16 cellular contexts compared by ENCODE assay signal in genomic region chr16:6725634-6726331, GRCh38.
DNase-seq lines count a peak whose midpoint lies in the region; ATAC-seq, FAIRE-seq and TF ChIP-seq lines count a peak whose summit lies in the region.
"Had no signal": no experiment of that assay in that cellular context is flagged by ENCODE, and none has a peak within 500 bp of the region (broad histone marks: within the 10 kb centered on the region; RNA-seq: fewer than 3 reads in every experiment).

No MANE protein-coding gene starts in this region.

- H3K36me3 ChIP-seq in neural cell (ENCODE audit: insufficient read depth, low read length): no peaks in the 10 kb centered on the region

- peak; percentile 57 for TF ChIP-seq CTCF in D721Med (IDR thresholded peaks at IDR 0.05; ENCODE audit: insufficient read depth, missing control alignments)
- TF ChIP-seq CTCF in neural cell (IDR thresholded peaks at IDR 0.05; ENCODE audit: poor library complexity, severe bottlenecking): peak; percentile 46

- H3K9me3 ChIP-seq in neural cell (ENCODE audit: low read length): no peaks in the 10 kb centered on the region

- peak; percentile 32 for FAIRE-seq in D721Med (lab: Jason Lieb, UNC)

- H3K9ac ChIP-seq in neural cell (ENCODE audit: low read length): no peak overlapping the region

- H4K20me1 ChIP-seq in neural cell (ENCODE audit: insufficient read depth): no peaks in the 10 kb centered on the region

- H3K4me2 ChIP-seq in neural cell (ENCODE audit: low read length): no peak overlapping the region

- no peak for TF ChIP-seq EP300 in neural cell (conservative IDR thresholded peaks at IDR 0.05; ENCODE audit: poor library complexity, severe bottlenecking)

- H3K4me3 ChIP-seq in neural cell (ENCODE audit: low read length): no peak overlapping the region

- no peak for ATAC-seq in GM21381 (IDR thresholded peaks at IDR 0.05; ENCODE audit: unreplicated experiment)
- ATAC-seq: HCT116; stimulated activated naive B cell treated with anti-CD40 and anti-IgM and Interleukin-4, amounts not matched to agents 10 μg/mL and 1 μg/mL and 100 μg/mL, for 72 hours had no signal

- no peaks in the 10 kb centered on the region for H3F3A ChIP-seq in neural cell (ENCODE audit: insufficient read depth, low read length, poor library complexity, severe bottlenecking)

- no peak overlapping the region for H2AFZ ChIP-seq in neural cell (ENCODE audit: low read depth, low read length)

- no peaks in the 10 kb centered on the region for H3K9me2 ChIP-seq in neural cell (ENCODE audit: insufficient read depth, low read length)

- DNase-seq in D721Med (ENCODE audit: insufficient read length, low spot score): peak; percentile 48
- DNase-seq in NCI-H526 treated with DMSO at 0.1 percent for 48 hours (lab: John Stamatoyannopoulos, UW): peak; percentile 3
- DNase-seq in cerebellar cortex (ENCODE audit: low spot score): peak; percentile 82
- no peak for DNase-seq in GM19240 (ENCODE audit: insufficient read length, low spot score)
- DNase-seq in dedifferentiated amniotic fluid mesenchymal stem cell (ENCODE audit: extremely low spot score): no peak
- DNase-seq in activated gamma-delta T cell (lab: John Stamatoyannopoulos, UW): no peak
- DNase-seq: activated CD4-positive, alpha-beta T cell treated with anti-CD3 and anti-CD28 coated beads for 4 hours; activated T-cell treated with anti-CD3 and anti-CD28 coated beads, Interleukin-2, amount 50 U/mL, for 48 hours; anterior cingulate cortex; NCI-H1417 treated with DMSO at 0.1 percent for 48 hours; retina; stimulated activated CD4-positive, alpha-beta T cell treated with anti-CD3 and anti-CD28 coated beads, Interleukin-4, amount 100 ng/mL, for 1 hour; stimulated activated naive B cell treated with anti-CD40 and anti-IgM and Interleukin-4, amounts not matched to agents 10 μg/mL and 1 μg/mL and 100 μg/mL, for 72 hours had no signal

- no peaks in the 10 kb centered on the region for H3K27me3 ChIP-seq in neural cell (ENCODE audit: insufficient read depth, low read depth, low read length)

- TF ChIP-seq RAD21 in neural cell (conservative IDR thresholded peaks at IDR 0.05): peak; percentile 46

- no peak overlapping the region for H3K27ac ChIP-seq in neural cell (ENCODE audit: low read length)

- H3K79me2 ChIP-seq in neural cell (replicated peaks; ENCODE audit: insufficient read depth, low read length): no peaks in the 10 kb centered on the region

TF ChIP-seq in neural cell, 6 proteins besides CTCF, POLR2A, EP300 and RAD21:
- TF ChIP-seq SMC3 (conservative IDR thresholded peaks at IDR 0.05; ENCODE audit: poor library complexity) (no peak), MXI1 (conservative IDR thresholded peaks at IDR 0.05; ENCODE audit: poor library complexity, severe bottlenecking) (no peak), TAF1 (IDR thresholded peaks at IDR 0.05; ENCODE audit: low read depth) (no peak)
TF ChIP-seq in neural cell: peak in this region for 0.

Comparison
In these comparisons a context has a peak if more than half of its experiments do, and no peak if none do; other contexts are left out.
1. DNase-seq: peak in D721Med (single experiment), NCI-H526 treated with DMSO at 0.1 percent for 48 hours (single experiment) and cerebellar cortex (single experiment); none in GM19240 (single experiment), dedifferentiated amniotic fluid mesenchymal stem cell (single experiment) and activated gamma-delta T cell (single experiment).